In genomic region chr1:58773406-58773840, GRCh38 we compare ENCODE assay signal across 8 cellular contexts. TPM values are rescaled to one million over a fixed set of nuclear protein-coding genes. Genes with fewer than 3 reads are reported as not detected.
DNase-seq lines count a peak whose midpoint lies in the region; ATAC-seq and FAIRE-seq lines count a peak whose summit lies in the region.

No MANE protein-coding gene starts in this region.

- H3K27ac ChIP-seq in ACC112 (ENCODE audit: low read depth, low read length): peak overlapping the region; percentile 3; the same call in 1 of the 2 replicates

- DNase-seq in GM19239 (ENCODE audit: insufficient read length, low spot score): no peak
- DNase-seq in SKM-1 (lab: John Stamatoyannopoulos, UW; ENCODE audit: unreplicated experiment): peak; percentile 16
- peak; percentile 63 for DNase-seq in Right ventricle myocardium superior
- no peak for DNase-seq in midbrain (lab: John Stamatoyannopoulos, UW)

- H3K4me1 ChIP-seq in ACC112 (ENCODE audit: control insufficient read depth, insufficient read depth, low read length, unreplicated experiment) (peaks cover 18% of the 10 kb centered on the region), skeletal muscle satellite cell (ENCODE audit: control insufficient read depth, insufficient read depth, low read length) (peaks cover 28% of the 10 kb centered on the region)

- peak overlapping the region; percentile 32 for H3K4me2 ChIP-seq in skeletal muscle satellite cell (ENCODE audit: low read length)

- ATAC-seq in HG03460 (IDR thresholded peaks at IDR 0.05; ENCODE audit: unreplicated experiment) (peak; percentile 90), Right ventricle myocardium superior (ENCODE audit: poor library complexity) (peak; percentile 89), GM21528 (IDR thresholded peaks at IDR 0.05; ENCODE audit: low FRiP score, unreplicated experiment) (no peak)

- no peaks in the 10 kb centered on the region for H3K27me3 ChIP-seq in ACC112 (ENCODE audit: insufficient read depth, low read length)
- H3K27me3 ChIP-seq in skeletal muscle satellite cell (ENCODE audit: control insufficient read depth, insufficient read depth, low read length): no peaks in the 10 kb centered on the region

- intact Hi-C loops in Right ventricle myocardium superior (cut with DNase I): no loop called here

- H3K9ac ChIP-seq in skeletal muscle satellite cell (ENCODE audit: low read depth, low read length): no peak overlapping the region

- peak; percentile 33 for FAIRE-seq in GM19239 (lab: Jason Lieb, UNC)

- no peaks in the 10 kb centered on the region for H3K36me3 ChIP-seq in ACC112 (ENCODE audit: insufficient read depth, low read length)
- H3K36me3 ChIP-seq in skeletal muscle satellite cell (ENCODE audit: insufficient read depth, low read length): no peaks in the 10 kb centered on the region

- H3K9me3 ChIP-seq in skeletal muscle satellite cell (replicated peaks; ENCODE audit: low read length): no peaks in the 10 kb centered on the region

- H3K4me3 ChIP-seq in ACC112 (ENCODE audit: low read depth, low read length) (no peak overlapping the region), skeletal muscle satellite cell (ENCODE audit: low read length) (no peak overlapping the region)

- no peak overlapping the region for H2AFZ ChIP-seq in ACC112 (ENCODE audit: low read length, unreplicated experiment)

- no peaks in the 10 kb centered on the region for H3K79me2 ChIP-seq in ACC112 (ENCODE audit: control insufficient read depth, insufficient read depth, low read length, unreplicated experiment)

RNA-seq across cellular contexts. Expression of gene JUN, which starts 10.4 kb away (rescaled TPM):
- 54.8 TPM for total RNA-seq in Right ventricle myocardium superior
- 95.8 and 119 TPM in 2 replicates for total RNA-seq in skeletal muscle satellite cell (2012; rRNA removed)

Comparison
In these comparisons a context has a peak if more than half of its experiments do, and no peak if none do; other contexts are left out.
1. DNase-seq: peak in SKM-1 (single experiment) and Right ventricle myocardium superior (single experiment); none in GM19239 (single experiment) and midbrain (single experiment).